Comparison of ENCODE assay signal across 32 cellular contexts in genomic region chr12:42776396-42776795, GRCh38.
"Had no signal": no experiment of that assay in that cellular context is flagged by ENCODE, and none has a peak within 500 bp of the region (broad histone marks: within the 10 kb centered on the region; RNA-seq: fewer than 3 reads in every experiment).

No MANE protein-coding gene starts in this region.

- H3K9me3 ChIP-seq: adrenal gland, colonic mucosa, esophagus squamous epithelium had no signal

- H3K4me1 Mint-ChIP-seq: activated B cell treated with CpG ODN at 0.5 μM for 24 hours; activated naive CD4-positive, alpha-beta T cell treated with anti-CD3 and anti-CD28 coated beads, Interleukin-2, amount 50 U/mL, for 24 hours; activated naive CD8-positive, alpha-beta T cell treated with anti-CD3 and anti-CD28 coated beads for 36 hours; activated naive CD8-positive, alpha-beta T cell treated with anti-CD3 and anti-CD28 coated beads, Interleukin-2, amount 50 U/mL, for 24 hours; T-helper 17 cell had no signal

- H3K4me1 ChIP-seq: adrenal gland, body of pancreas, colonic mucosa had no signal

- H3K27me3 Mint-ChIP-seq: activated B cell treated with CpG ODN at 0.5 μM for 24 hours; activated CD8-positive, alpha-beta T cell treated with anti-CD3 and anti-CD28 coated beads for 36 hours; activated naive CD4-positive, alpha-beta T cell treated with anti-CD3 and anti-CD28 coated beads, Interleukin-2, amount 50 U/mL, for 24 hours; activated naive CD8-positive, alpha-beta T cell treated with anti-CD3 and anti-CD28 coated beads for 36 hours; activated naive CD8-positive, alpha-beta T cell treated with anti-CD3 and anti-CD28 coated beads, Interleukin-2, amount 50 U/mL, for 24 hours; T-helper 17 cell had no signal

- H3K27ac Mint-ChIP-seq: activated B cell treated with CpG ODN at 0.5 μM for 24 hours; activated CD8-positive, alpha-beta T cell treated with anti-CD3 and anti-CD28 coated beads for 36 hours; activated naive CD4-positive, alpha-beta T cell treated with anti-CD3 and anti-CD28 coated beads for 36 hours; activated naive CD4-positive, alpha-beta T cell treated with anti-CD3 and anti-CD28 coated beads, Interleukin-2, amount 50 U/mL, for 24 hours; activated naive CD8-positive, alpha-beta T cell treated with anti-CD3 and anti-CD28 coated beads for 36 hours; activated naive CD8-positive, alpha-beta T cell treated with anti-CD3 and anti-CD28 coated beads, Interleukin-2, amount 50 U/mL, for 24 hours; activated T-helper 1 cell treated with anti-CD3 and anti-CD28 coated beads, Interleukin-12 subunit alpha, Interleukin-12 subunit beta, Interleukin-2, Interleukin-4 antibody, amounts not matched to agents 30 ng/mL and 10 ng/mL and 1 ng/mL, durations not matched to agents 14 hours and 24 hours and 36 hours; activated T-helper 2 cell treated with anti-CD3 and anti-CD28 coated beads, Interferon-gamma antibody, Interleukin-2, Interleukin-4, amounts not matched to agents 10 μg/mL and 5 μg/mL and 100 μg/mL, durations not matched to agents 14 hours and 24 hours and 36 hours; T-helper 17 cell; T-helper 2 cell treated with Interferon-gamma antibody and Interleukin-4, amounts not matched to agents 5 μg/mL and 100 μg/mL, for 36 hours had no signal

- H3K4me3 ChIP-seq: adrenal gland, body of pancreas, colonic mucosa, esophagus squamous epithelium, gastroesophageal sphincter had no signal

- H3K36me3 ChIP-seq: adrenal gland, colonic mucosa, esophagus squamous epithelium, gastroesophageal sphincter, WERI-Rb-1 had no signal

- ATAC-seq: activated CD4-positive, CD25-positive, alpha-beta regulatory T cell treated with anti-CD3 and anti-CD28 coated beads, Interleukin-2, amount 50 U/mL, for 24 hours; activated CD8-positive, alpha-beta T cell treated with anti-CD3 and anti-CD28 coated beads for 36 hours; activated naive CD8-positive, alpha-beta T cell treated with anti-CD3 and anti-CD28 coated beads, Interleukin-2, amount 50 U/mL, for 24 hours; body of pancreas; gastroesophageal sphincter; T-helper 17 cell had no signal

- H3K4me3 Mint-ChIP-seq: activated B cell treated with CpG ODN at 0.5 μM for 24 hours; activated CD8-positive, alpha-beta T cell treated with anti-CD3 and anti-CD28 coated beads for 36 hours; activated naive CD4-positive, alpha-beta T cell treated with anti-CD3 and anti-CD28 coated beads for 36 hours; activated naive CD4-positive, alpha-beta T cell treated with anti-CD3 and anti-CD28 coated beads, Interleukin-2, amount 50 U/mL, for 24 hours; activated naive CD8-positive, alpha-beta T cell treated with anti-CD3 and anti-CD28 coated beads for 36 hours; activated naive CD8-positive, alpha-beta T cell treated with anti-CD3 and anti-CD28 coated beads, Interleukin-2, amount 50 U/mL, for 24 hours; activated T-helper 1 cell treated with anti-CD3 and anti-CD28 coated beads, Interleukin-12 subunit alpha, Interleukin-12 subunit beta, Interleukin-2, Interleukin-4 antibody, amounts not matched to agents 30 ng/mL and 10 ng/mL and 1 ng/mL, durations not matched to agents 14 hours and 24 hours and 36 hours; T-helper 17 cell; T-helper 2 cell treated with Interferon-gamma antibody and Interleukin-4, amounts not matched to agents 5 μg/mL and 100 μg/mL, for 36 hours had no signal

- DNase-seq: activated B cell treated with CpG ODN at 0.5 μM for 24 hours; activated CD4-positive, alpha-beta T cell treated with anti-CD3 and anti-CD28 coated beads for 48 hours; activated CD4-positive, alpha-beta T cell treated with anti-CD3 and anti-CD28 coated beads, Interleukin-2, amount 50 U/mL, for 1 hour; activated CD4-positive, alpha-beta T cell treated with anti-CD3 and anti-CD28 coated beads, Interleukin-2, amount 50 U/mL, for 48 hours; activated CD8-positive, alpha-beta memory T cell treated with anti-CD3 and anti-CD28 coated beads for 24 hours; activated CD8-positive, alpha-beta T cell treated with anti-CD3 and anti-CD28 coated beads for 36 hours; activated effector memory CD4-positive, alpha-beta T cell treated with anti-CD3 and anti-CD28 coated beads, Interleukin-2, amount 50 U/mL, for 16 hours; activated naive CD4-positive, alpha-beta T cell treated with anti-CD3 and anti-CD28 coated beads for 36 hours; activated naive CD8-positive, alpha-beta T cell treated with anti-CD3 and anti-CD28 coated beads for 36 hours; activated naive CD8-positive, alpha-beta T cell treated with anti-CD3 and anti-CD28 coated beads, Interleukin-2, amount 50 U/mL, for 24 hours; activated T-cell treated with anti-CD3 and anti-CD28 coated beads, Interleukin-2, amount 50 U/mL, for 48 hours; adrenal gland; amygdala; aorta; body of pancreas; caudate nucleus; cerebellar nuclear complex; colonic mucosa; effector CD8-positive, alpha-beta T cell; esophagus squamous epithelium; foreskin melanocyte; T-helper 1 cell; T-helper 17 cell; T1000; WERI-Rb-1 had no signal

- H3K27me3 ChIP-seq: adrenal gland, body of pancreas, colonic mucosa, esophagus squamous epithelium, gastroesophageal sphincter had no signal

- H3K36me3 Mint-ChIP-seq: activated naive CD4-positive, alpha-beta T cell treated with anti-CD3 and anti-CD28 coated beads, Interleukin-2, amount 50 U/mL, for 24 hours; activated naive CD8-positive, alpha-beta T cell treated with anti-CD3 and anti-CD28 coated beads for 36 hours had no signal

- H3K9me3 Mint-ChIP-seq: activated B cell treated with CpG ODN at 0.5 μM for 24 hours; activated naive CD4-positive, alpha-beta T cell treated with anti-CD3 and anti-CD28 coated beads for 36 hours; activated naive CD4-positive, alpha-beta T cell treated with anti-CD3 and anti-CD28 coated beads, Interleukin-2, amount 50 U/mL, for 24 hours; activated naive CD8-positive, alpha-beta T cell treated with anti-CD3 and anti-CD28 coated beads for 36 hours had no signal

- H3K27ac ChIP-seq: adrenal gland, body of pancreas, colonic mucosa, epithelial cell of prostate, esophagus squamous epithelium, gastroesophageal sphincter, WERI-Rb-1 had no signal
